8 cellular contexts compared by ENCODE assay signal in the genomic region with DNA sequence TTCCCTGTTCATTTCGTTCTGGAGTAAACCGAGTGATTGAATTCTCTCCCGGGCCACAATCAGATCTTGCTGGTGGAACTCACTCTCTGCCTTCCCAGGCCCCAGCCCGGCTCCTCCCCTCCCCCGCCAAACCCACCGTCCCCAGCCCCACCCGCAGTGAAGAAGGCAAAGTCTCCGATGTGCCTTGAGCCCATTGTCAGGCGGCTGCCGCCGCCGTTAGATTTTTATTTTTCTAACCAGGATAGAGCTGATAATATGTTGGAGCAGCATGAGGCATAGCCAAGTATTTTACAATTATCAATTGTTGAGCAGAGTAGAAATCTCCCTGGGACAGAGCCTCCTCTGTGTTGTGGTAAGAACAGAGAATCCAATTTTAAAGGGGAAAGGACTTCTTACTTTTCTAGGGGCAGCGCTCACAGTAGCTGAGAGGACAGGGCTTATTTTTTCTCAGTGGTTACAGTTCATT. TPM values are rescaled to one million over a fixed set of nuclear protein-coding genes. Genes with fewer than 3 reads are reported as not detected.
DNase-seq lines count a peak whose midpoint lies in the region; ATAC-seq and TF ChIP-seq lines count a peak whose summit lies in the region.

No MANE protein-coding gene starts in this region.

- peaks cover 19 to 26% of the 10 kb centered on the region in 2 donors for H3K4me1 Mint-ChIP-seq in immature natural killer cell

- peak; percentile 21 for DNase-seq in EH (ENCODE audit: low read depth)
- DNase-seq in LNCaP clone FGC (ENCODE audit: low read depth), result no peak
- no peak for DNase-seq in ascending aorta (ENCODE audit: low spot score in 2 of 2)
- DNase-seq in immature natural killer cell, result no peak
- DNase-seq in stimulated activated CD4-positive, alpha-beta T cell treated with anti-CD3 and anti-CD28 coated beads, Interleukin-4, amount 100 ng/mL, for 4 hours, result peak; percentile 11 to 20
- no peak for DNase-seq in NCI-H1105 (lab: John Stamatoyannopoulos, UW)
- no peak for DNase-seq in RKO (ENCODE audit: low spot score)

- peaks cover 4 to 9% of the 10 kb centered on the region in 2 donors for H3K4me1 ChIP-seq in ascending aorta

- H3K4me3 ChIP-seq in LNCaP clone FGC (ENCODE audit: low read depth, low read length) (peak overlapping the region; percentile 88), ascending aorta (peak overlapping the region; percentile 57 to 76)

- H3K27ac ChIP-seq in ascending aorta, result no peak overlapping the region

- H3K4me3 Mint-ChIP-seq in immature natural killer cell, result peak overlapping the region; percentile 85 to 93 (median 90)

- intact Hi-C loops in ascending aorta (cut with DNase I), result no loop called here

- ATAC-seq in HG03095 (IDR thresholded peaks at IDR 0.05; ENCODE audit: unreplicated experiment), result no peak

- H3K27me3 ChIP-seq in ascending aorta, result no peaks in the 10 kb centered on the region

- H3K36me3 ChIP-seq in ascending aorta, result no peaks in the 10 kb centered on the region

- H3K9me3 Mint-ChIP-seq in immature natural killer cell, result no peaks in the 10 kb centered on the region

- no peaks in the 10 kb centered on the region for H3K9me3 ChIP-seq in ascending aorta

- peak overlapping the region in 1 of 6 donors; percentile 53 for H3K27ac Mint-ChIP-seq in immature natural killer cell

- H3K36me3 Mint-ChIP-seq in immature natural killer cell, result peaks cover 0 to 8% (median 4%) of the 10 kb centered on the region in 3 donors

- H3K27me3 Mint-ChIP-seq in immature natural killer cell (ENCODE audit: low read depth in 3 of 3), result peaks cover 5 to 15% (median 6%) of the 10 kb centered on the region in 3 donors

- no peak for TF ChIP-seq CTCF in LNCaP clone FGC (IDR thresholded peaks at IDR 0.05; ENCODE audit: control insufficient read depth, extremely low read depth, insufficient read depth)
- no peak for TF ChIP-seq CTCF in ascending aorta (IDR thresholded peaks at IDR 0.05)

RNA-seq across cellular contexts. Expression of a gene that starts 1.2 kb away (rescaled TPM):
- total RNA-seq in ascending aorta, result 1.9 TPM
- 1 to 10 TPM; 2.4 to 7.2 (median 3.6) TPM for polyA plus RNA-seq in immature natural killer cell

Comparison
In these comparisons a context has a peak if more than half of its experiments do, and no peak if none do; other contexts are left out.
1. DNase-seq: peak in EH (single experiment) and stimulated activated CD4-positive, alpha-beta T cell treated with anti-CD3 and anti-CD28 coated beads, Interleukin-4, amount 100 ng/mL, for 4 hours (2 of 2); none in LNCaP clone FGC (single experiment), ascending aorta (0 of 2), immature natural killer cell (0 of 3), NCI-H1105 (single experiment) and RKO (single experiment).